Comparison of ENCODE assay signal across 1 cellular context in the genomic region with DNA sequence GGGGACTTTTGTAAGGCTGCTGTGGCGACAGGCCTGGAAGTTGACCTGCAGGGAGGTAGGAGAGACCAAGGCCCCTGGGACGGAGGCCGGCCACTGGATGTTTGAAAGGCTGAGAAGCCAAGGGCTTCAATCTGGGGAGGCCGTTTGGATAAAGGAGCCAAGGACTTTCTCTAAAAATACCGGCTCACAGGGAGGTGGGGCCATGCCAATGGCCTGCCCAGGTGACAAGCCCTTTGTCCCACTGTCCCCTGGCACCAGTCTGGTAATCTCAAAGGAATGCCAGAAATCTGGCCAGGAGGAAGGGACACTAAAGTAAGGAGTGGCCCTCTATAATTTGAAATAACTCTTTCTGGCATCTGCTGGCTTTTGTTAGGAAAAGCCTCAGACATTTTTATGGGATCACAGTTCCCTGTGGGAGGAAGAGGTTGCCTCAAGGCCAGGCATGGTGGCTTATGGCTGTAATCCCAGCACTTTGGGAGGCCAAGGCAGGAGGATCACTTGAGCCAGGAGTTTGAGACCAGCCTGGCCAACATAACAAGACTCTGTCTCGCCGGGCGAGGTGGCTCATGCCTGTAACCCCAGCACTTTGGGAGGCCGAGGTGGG.
TF ChIP-seq lines count a peak whose summit lies in the region.

No MANE protein-coding gene starts in this region.

TF ChIP-seq in SK-N-SH, 30 proteins besides CTCF, POLR2A, EP300 and RAD21 (continued from another document):
- TF ChIP-seq, protein P1, sequence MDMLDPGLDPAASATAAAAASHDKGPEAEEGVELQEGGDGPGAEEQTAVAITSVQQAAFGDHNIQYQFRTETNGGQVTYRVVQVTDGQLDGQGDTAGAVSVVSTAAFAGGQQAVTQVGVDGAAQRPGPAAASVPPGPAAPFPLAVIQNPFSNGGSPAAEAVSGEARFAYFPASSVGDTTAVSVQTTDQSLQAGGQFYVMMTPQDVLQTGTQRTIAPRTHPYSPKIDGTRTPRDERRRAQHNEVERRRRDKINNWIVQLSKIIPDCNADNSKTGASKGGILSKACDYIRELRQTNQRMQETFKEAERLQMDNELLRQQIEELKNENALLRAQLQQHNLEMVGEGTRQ (IDR thresholded peaks at IDR 0.05; ENCODE audit: borderline replicate concordance, low read depth, low read length), result no peak
- no peak for TF ChIP-seq TCF12 (IDR thresholded peaks at IDR 0.05)
- no peak for TF ChIP-seq MXI1 (IDR thresholded peaks at IDR 0.05; ENCODE audit: low read depth, low read length)
- no peak for TF ChIP-seq FOXJ3 (CRISPR knock-in tag; IDR thresholded peaks at IDR 0.05)
- TF ChIP-seq GABPA (IDR thresholded peaks at IDR 0.05; ENCODE audit: low read depth), result no peak
- TF ChIP-seq, protein P2, sequence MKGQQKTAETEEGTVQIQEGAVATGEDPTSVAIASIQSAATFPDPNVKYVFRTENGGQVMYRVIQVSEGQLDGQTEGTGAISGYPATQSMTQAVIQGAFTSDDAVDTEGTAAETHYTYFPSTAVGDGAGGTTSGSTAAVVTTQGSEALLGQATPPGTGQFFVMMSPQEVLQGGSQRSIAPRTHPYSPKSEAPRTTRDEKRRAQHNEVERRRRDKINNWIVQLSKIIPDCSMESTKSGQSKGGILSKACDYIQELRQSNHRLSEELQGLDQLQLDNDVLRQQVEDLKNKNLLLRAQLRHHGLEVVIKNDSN (IDR thresholded peaks at IDR 0.05; ENCODE audit: borderline replicate concordance, low read depth), result no peak
- TF ChIP-seq, protein P3, sequence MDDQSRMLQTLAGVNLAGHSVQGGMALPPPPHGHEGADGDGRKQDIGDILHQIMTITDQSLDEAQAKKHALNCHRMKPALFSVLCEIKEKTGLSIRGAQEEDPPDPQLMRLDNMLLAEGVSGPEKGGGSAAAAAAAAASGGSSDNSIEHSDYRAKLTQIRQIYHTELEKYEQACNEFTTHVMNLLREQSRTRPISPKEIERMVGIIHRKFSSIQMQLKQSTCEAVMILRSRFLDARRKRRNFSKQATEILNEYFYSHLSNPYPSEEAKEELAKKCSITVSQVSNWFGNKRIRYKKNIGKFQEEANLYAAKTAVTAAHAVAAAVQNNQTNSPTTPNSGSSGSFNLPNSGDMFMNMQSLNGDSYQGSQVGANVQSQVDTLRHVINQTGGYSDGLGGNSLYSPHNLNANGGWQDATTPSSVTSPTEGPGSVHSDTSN (IDR thresholded peaks at IDR 0.05), result no peak
- no peak for TF ChIP-seq RCOR1 (IDR thresholded peaks at IDR 0.05; ENCODE audit: low read length)
- TF ChIP-seq POLR2AphosphoS5 (IDR thresholded peaks at IDR 0.05; ENCODE audit: low read depth, low read length), result no peak
- no peak for TF ChIP-seq NRF1 (IDR thresholded peaks at IDR 0.05; ENCODE audit: low read depth, low read length)
- no peak for TF ChIP-seq NFIC (IDR thresholded peaks at IDR 0.05; ENCODE audit: borderline replicate concordance)
- TF ChIP-seq, protein P4, sequence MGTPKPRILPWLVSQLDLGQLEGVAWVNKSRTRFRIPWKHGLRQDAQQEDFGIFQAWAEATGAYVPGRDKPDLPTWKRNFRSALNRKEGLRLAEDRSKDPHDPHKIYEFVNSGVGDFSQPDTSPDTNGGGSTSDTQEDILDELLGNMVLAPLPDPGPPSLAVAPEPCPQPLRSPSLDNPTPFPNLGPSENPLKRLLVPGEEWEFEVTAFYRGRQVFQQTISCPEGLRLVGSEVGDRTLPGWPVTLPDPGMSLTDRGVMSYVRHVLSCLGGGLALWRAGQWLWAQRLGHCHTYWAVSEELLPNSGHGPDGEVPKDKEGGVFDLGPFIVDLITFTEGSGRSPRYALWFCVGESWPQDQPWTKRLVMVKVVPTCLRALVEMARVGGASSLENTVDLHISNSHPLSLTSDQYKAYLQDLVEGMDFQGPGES (IDR thresholded peaks at IDR 0.05; ENCODE audit: low read depth, low read length), result no peak
- no peak for TF ChIP-seq SIN3A (IDR thresholded peaks at IDR 0.05; ENCODE audit: borderline replicate concordance, low read depth, low read length)
